Comparison of ENCODE assay signal across 22 cellular contexts in genomic region chr1:55154616-55155015, GRCh38.
DNase-seq lines count a peak whose midpoint lies in the region; ATAC-seq and TF ChIP-seq lines count a peak whose summit lies in the region.
"Had no signal": no experiment of that assay in that cellular context is flagged by ENCODE, and none has a peak within 500 bp of the region (broad histone marks: within the 10 kb centered on the region; RNA-seq: fewer than 3 reads in every experiment).

No MANE protein-coding gene starts in this region.

- intact Hi-C loops in Caco-2 (cut with micrococcal nuclease; ENCODE audit: unreplicated experiment), result no loop called here
- intact Hi-C loops in heart left ventricle (cut with DNase I), result loop anchor here in 6 of 10 donors (5.0 to 10.0 kb wide), 4 partner anchors 60 to 1550 kb away; partner anchors contain the start of gene USP24 (in 1 of the 6)

- no peak for DNase-seq in activated naive CD4-positive, alpha-beta T cell (lab: John Stamatoyannopoulos, UW)
- peak; percentile 41 for DNase-seq in globus pallidus (ENCODE audit: low spot score)
- DNase-seq in Caco-2, result no peak
- no peak for DNase-seq in NCI-H69 (lab: John Stamatoyannopoulos, UW)
- no peak for DNase-seq in heart left ventricle
- DNase-seq: 8988T, ACHN, COR-L47, GM23248, H7, KBM-7, MG63, NCI-H1105 treated with DMSO at 0.1 percent for 48 hours, NCI-H146, NCI-H1930, NCI-H446, NCI-H524 treated with DMSO at 0.1 percent for 48 hours, PC-9 had no signal

- no peak for TF ChIP-seq CTCF in brain (conservative IDR thresholded peaks at IDR 0.05)
- TF ChIP-seq CTCF in Caco-2 (IDR thresholded peaks at IDR 0.05; ENCODE audit: insufficient read depth in 1 of 2, low read depth in 1 of 2, low read length in 1 of 2, severe bottlenecking in 1 of 2, unreplicated experiment in 1 of 2), result no peak
- TF ChIP-seq CTCF in heart left ventricle (IDR thresholded peaks at IDR 0.05), result no peak

- H3K27ac ChIP-seq in heart left ventricle, result no peak overlapping the region
- H3K27ac ChIP-seq: GM23248, PC-9, SJSA1 had no signal

- no peak for ATAC-seq in heart left ventricle
- ATAC-seq: Right ventricle myocardium inferior had no signal

- H3K36me3 Mint-ChIP-seq in activated naive CD4-positive, alpha-beta T cell treated with anti-CD3 and anti-CD28 coated beads, Interleukin-2, amount 50 U/mL, for 24 hours, result peaks cover 30% of the 10 kb centered on the region
- H3K36me3 Mint-ChIP-seq in brain (peaks cover 55% of the 10 kb centered on the region), Caco-2 (ENCODE audit: insufficient read depth, unreplicated experiment) (peaks cover 47% of the 10 kb centered on the region)

- H3K4me1 Mint-ChIP-seq in activated naive CD4-positive, alpha-beta T cell treated with anti-CD3 and anti-CD28 coated beads, Interleukin-2, amount 50 U/mL, for 24 hours, result peaks cover 38% of the 10 kb centered on the region
- H3K4me1 Mint-ChIP-seq in brain (peaks cover 3% of the 10 kb centered on the region), Caco-2 (ENCODE audit: low read depth, unreplicated experiment) (no peaks in the 10 kb centered on the region)

- H3K36me3 ChIP-seq in Caco-2 (ENCODE audit: control insufficient read depth, insufficient read depth, low read length) (no peaks in the 10 kb centered on the region), heart left ventricle (peaks cover 0 to 100% (median 75%) of the 10 kb centered on the region in 9 donors)

- H3K9me3 Mint-ChIP-seq in activated naive CD4-positive, alpha-beta T cell treated with anti-CD3 and anti-CD28 coated beads, Interleukin-2, amount 50 U/mL, for 24 hours, result no peaks in the 10 kb centered on the region
- H3K9me3 Mint-ChIP-seq in brain (no peaks in the 10 kb centered on the region), Caco-2 (ENCODE audit: unreplicated experiment) (no peaks in the 10 kb centered on the region)

- H3K27ac Mint-ChIP-seq in activated naive CD4-positive, alpha-beta T cell treated with anti-CD3 and anti-CD28 coated beads, Interleukin-2, amount 50 U/mL, for 24 hours, result peak overlapping the region; percentile 51
- H3K27ac Mint-ChIP-seq in brain (peak overlapping the region in 3 of 5 experiments; percentile 8 to 49 (median 48)), Caco-2 (ENCODE audit: unreplicated experiment) (no peak overlapping the region)

- no peaks in the 10 kb centered on the region for H3K27me3 ChIP-seq in Caco-2 (replicated peaks; ENCODE audit: control insufficient read depth, insufficient read depth, low read length)
- H3K27me3 ChIP-seq in heart left ventricle, result no peaks in the 10 kb centered on the region
- H3K27me3 ChIP-seq: MG63, SJSA1 had no signal

- H3K9me3 ChIP-seq in Caco-2 (no peaks in the 10 kb centered on the region), heart left ventricle (no peaks in the 10 kb centered on the region)
- H3K9me3 ChIP-seq: MG63, SJSA1 had no signal

- no TSS peak for BruUV-seq in Caco-2 (replicated peaks; lab: Mats Ljungman, UMichigan)

- H3K4me1 ChIP-seq in Caco-2 (no peaks in the 10 kb centered on the region), heart left ventricle (peaks cover 0 to 28% (median 0%) of the 10 kb centered on the region in 12 donors)
- H3K4me1 ChIP-seq: SJSA1 had no signal

- H3K4me3 ChIP-seq in Caco-2 (ENCODE audit: low read depth, low read length) (no peak overlapping the region), heart left ventricle (no peak overlapping the region)
- H3K4me3 ChIP-seq: GM23248, MG63, PC-9, SJSA1 had no signal

- CTCF ChIA-PET in Caco-2 (lab: Charles Lee), result interaction anchor here (2.5 kb wide), 1 partner anchor 11 kb away, joined by 6 read pairs; no protein-coding TSS in a partner anchor

- POLR2A ChIA-PET in Caco-2 (lab: Charles Lee), result no interaction called here

- no peaks in the 10 kb centered on the region for H3K27me3 Mint-ChIP-seq in activated naive CD4-positive, alpha-beta T cell treated with anti-CD3 and anti-CD28 coated beads, Interleukin-2, amount 50 U/mL, for 24 hours
- H3K27me3 Mint-ChIP-seq in brain, result no peaks in the 10 kb centered on the region
- no peaks in the 10 kb centered on the region for H3K27me3 Mint-ChIP-seq in Caco-2 (ENCODE audit: insufficient read depth, unreplicated experiment)

- 91 to 94% (median 92%) methylated on average over 5 of the region's 5 CpGs for WGBS in heart left ventricle, 4 donors

- no peak for TF ChIP-seq POLR2A in heart left ventricle (IDR thresholded peaks at IDR 0.05)

- H3K4me3 Mint-ChIP-seq in activated naive CD4-positive, alpha-beta T cell treated with anti-CD3 and anti-CD28 coated beads, Interleukin-2, amount 50 U/mL, for 24 hours, result no peak overlapping the region
- H3K4me3 Mint-ChIP-seq in brain (no peak overlapping the region), Caco-2 (ENCODE audit: unreplicated experiment) (no peak overlapping the region)
